14 cellular contexts compared by ENCODE assay signal in the genomic region with DNA sequence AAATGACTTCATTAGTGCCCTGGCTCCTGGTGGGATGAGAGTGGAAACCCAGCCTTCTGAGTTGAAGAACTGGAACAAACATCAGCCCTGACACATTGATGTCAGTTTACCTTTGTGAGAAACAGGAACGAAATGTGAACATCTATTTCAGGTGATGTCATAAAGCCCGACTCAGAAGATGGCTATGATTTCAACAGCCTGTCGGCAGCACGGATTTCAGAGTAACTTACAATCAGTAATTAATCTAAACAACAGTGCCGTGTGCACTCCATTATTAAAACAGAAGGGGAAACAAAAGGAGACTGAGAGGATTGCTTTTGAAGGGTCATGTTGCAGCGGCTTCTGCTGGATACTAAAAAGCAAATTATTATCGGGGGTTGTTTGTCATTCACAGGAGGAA.
"Had no signal": no experiment of that assay in that cellular context is flagged by ENCODE, and none has a peak within 500 bp of the region (broad histone marks: within the 10 kb centered on the region; RNA-seq: fewer than 3 reads in every experiment).

No MANE protein-coding gene starts in this region.

- H3K4me1 ChIP-seq: colonic mucosa, testis, upper lobe of right lung had no signal

- H3K27me3 Mint-ChIP-seq: activated CD4-positive, alpha-beta T cell treated with anti-CD3 and anti-CD28 coated beads, Interleukin-2, amount 10 ng/mL, durations not matched to agents 24 days and 14 days had no signal

- DNase-seq: activated CD4-positive, alpha-beta T cell treated with anti-CD3 and anti-CD28 coated beads, Interleukin-2, amount 10 ng/mL, durations not matched to agents 24 days and 14 days; activated CD8-positive, alpha-beta memory T cell treated with anti-CD3 and anti-CD28 coated beads for 24 hours; activated naive CD4-positive, alpha-beta T cell treated with anti-CD3 and anti-CD28 coated beads for 36 hours; caudate nucleus; colonic mucosa; heart right ventricle; left ventricle myocardium superior; mesendoderm; pancreas; stimulated activated CD4-positive, alpha-beta T cell treated with anti-CD3 and anti-CD28 coated beads, Interleukin-4, amount 100 ng/mL, for 4 hours; stimulated activated naive CD8-positive, alpha-beta T cell treated with anti-CD3 and anti-CD28 coated beads, Interleukin-15, amount 100 ng/mL, for 72 hours; testis; upper lobe of right lung had no signal

- H3K27ac Mint-ChIP-seq: activated CD4-positive, alpha-beta T cell treated with anti-CD3 and anti-CD28 coated beads, Interleukin-2, amount 10 ng/mL, durations not matched to agents 24 days and 14 days; activated naive CD4-positive, alpha-beta T cell treated with anti-CD3 and anti-CD28 coated beads for 36 hours; stimulated activated naive CD8-positive, alpha-beta T cell treated with anti-CD3 and anti-CD28 coated beads, Interleukin-15, amount 100 ng/mL, for 72 hours; WTC11 had no signal

- H3K36me3 Mint-ChIP-seq: WTC11 had no signal

- H3K4me3 ChIP-seq: colonic mucosa, heart right ventricle, pancreas, testis, upper lobe of right lung had no signal

- H3K9me3 Mint-ChIP-seq: activated CD4-positive, alpha-beta T cell treated with anti-CD3 and anti-CD28 coated beads, Interleukin-2, amount 10 ng/mL, durations not matched to agents 24 days and 14 days; activated naive CD4-positive, alpha-beta T cell treated with anti-CD3 and anti-CD28 coated beads for 36 hours; stimulated activated naive CD8-positive, alpha-beta T cell treated with anti-CD3 and anti-CD28 coated beads, Interleukin-15, amount 100 ng/mL, for 72 hours; WTC11 had no signal

- H3K36me3 ChIP-seq: colonic mucosa, heart right ventricle, pancreas, upper lobe of right lung had no signal

- H3K9me3 ChIP-seq: colonic mucosa, heart right ventricle, pancreas, testis, upper lobe of right lung had no signal

- H3K4me1 Mint-ChIP-seq: activated CD4-positive, alpha-beta T cell treated with anti-CD3 and anti-CD28 coated beads, Interleukin-2, amount 10 ng/mL, durations not matched to agents 24 days and 14 days; stimulated activated naive CD8-positive, alpha-beta T cell treated with anti-CD3 and anti-CD28 coated beads, Interleukin-15, amount 100 ng/mL, for 72 hours had no signal

- H3K4me3 Mint-ChIP-seq: activated CD4-positive, alpha-beta T cell treated with anti-CD3 and anti-CD28 coated beads, Interleukin-2, amount 10 ng/mL, durations not matched to agents 24 days and 14 days; activated naive CD4-positive, alpha-beta T cell treated with anti-CD3 and anti-CD28 coated beads for 36 hours; stimulated activated naive CD8-positive, alpha-beta T cell treated with anti-CD3 and anti-CD28 coated beads, Interleukin-15, amount 100 ng/mL, for 72 hours; WTC11 had no signal

- H3K27ac ChIP-seq: colonic mucosa, heart right ventricle, pancreas, testis, upper lobe of right lung had no signal

- H3K27me3 ChIP-seq: colonic mucosa, pancreas, testis, upper lobe of right lung had no signal
